Comparison of ENCODE assay signal across 8 cellular contexts in the genomic region with DNA sequence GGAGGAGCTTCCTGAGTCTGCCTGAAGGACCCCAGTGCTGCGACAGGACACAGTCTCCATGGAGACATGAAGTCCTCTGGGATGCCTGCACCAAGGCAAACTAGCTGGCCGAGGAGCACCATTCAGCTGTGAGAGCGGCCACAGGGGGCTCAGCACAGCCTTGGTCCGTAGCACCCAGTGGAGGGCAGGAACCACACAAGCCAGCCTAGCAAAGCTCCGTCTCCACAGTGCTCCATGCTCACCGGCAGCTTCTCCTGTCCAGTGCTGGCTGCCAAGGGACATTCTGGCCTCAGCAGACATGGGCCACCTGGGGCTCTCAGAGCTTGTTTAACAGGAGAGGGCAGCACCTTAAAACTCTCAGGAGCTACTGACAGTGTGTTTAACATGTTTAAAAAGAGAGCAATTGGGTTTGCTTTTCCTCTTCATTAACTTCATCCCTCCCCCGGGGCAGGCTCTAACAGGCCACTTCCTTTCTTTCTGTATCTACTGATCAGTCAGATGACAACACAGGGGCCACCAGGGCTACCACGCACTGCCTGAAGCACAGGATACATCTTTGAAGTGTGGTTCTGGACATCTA. TPM values are rescaled to one million over a fixed set of nuclear protein-coding genes. Genes with fewer than 3 reads are reported as not detected.
DNase-seq lines count a peak whose midpoint lies in the region; ATAC-seq and TF ChIP-seq lines count a peak whose summit lies in the region.

No MANE protein-coding gene starts in this region.

- TF ChIP-seq CTCF in dorsolateral prefrontal cortex (IDR thresholded peaks at IDR 0.05 in 54 of 56, conservative IDR thresholded peaks at IDR 0.05 in 2 of 56; ENCODE audit: low read depth in 1 of 56, partially characterized antibody in 56 of 56): no peak

- H3K27me3 Mint-ChIP-seq in activated CD4-positive, alpha-beta T cell treated with anti-CD3 and anti-CD28 coated beads, Interleukin-2, amount 10 ng/mL, durations not matched to agents 7 days and 5 days: no peaks in the 10 kb centered on the region

- H3K9me3 Mint-ChIP-seq in activated CD4-positive, alpha-beta T cell treated with anti-CD3 and anti-CD28 coated beads, Interleukin-2, amount 10 ng/mL, durations not matched to agents 7 days and 5 days: no peaks in the 10 kb centered on the region

- H3K4me3 Mint-ChIP-seq in activated CD4-positive, alpha-beta T cell treated with anti-CD3 and anti-CD28 coated beads, Interleukin-2, amount 10 ng/mL, durations not matched to agents 7 days and 5 days: peak overlapping the region; percentile 24

- peak; percentile 57 for DNase-seq in activated CD4-positive, alpha-beta T cell treated with anti-CD3 and anti-CD28 coated beads, Interleukin-2, amount 10 ng/mL, durations not matched to agents 7 days and 5 days
- no peak for DNase-seq in activated CD4-positive, alpha-beta T cell treated with anti-CD3 and anti-CD28 coated beads for 48 hours
- peak; percentile 88 for DNase-seq in OCI-M1 (lab: John Stamatoyannopoulos, UW)
- DNase-seq in germinal center (ENCODE audit: low spot score): peak; percentile 54
- DNase-seq in HuH-7.5 (ENCODE audit: low spot score): no peak
- no peak for DNase-seq in NCI-H2171 treated with DMSO at 0.1 percent for 48 hours (lab: John Stamatoyannopoulos, UW)
- DNase-seq in dorsolateral prefrontal cortex: no peak

- peak overlapping the region; percentile 86 for H3K27ac Mint-ChIP-seq in activated CD4-positive, alpha-beta T cell treated with anti-CD3 and anti-CD28 coated beads, Interleukin-2, amount 10 ng/mL, durations not matched to agents 7 days and 5 days

- peak overlapping the region in 19 of 59 donors; percentile 0 to 56 (median 17) for H3K27ac ChIP-seq in dorsolateral prefrontal cortex

- peaks cover 77% of the 10 kb centered on the region for H3K4me1 Mint-ChIP-seq in activated CD4-positive, alpha-beta T cell treated with anti-CD3 and anti-CD28 coated beads, Interleukin-2, amount 10 ng/mL, durations not matched to agents 7 days and 5 days

- intact Hi-C loops in dorsolateral prefrontal cortex (cut with DNase I): no loop called here

- no peak overlapping the region for H3K4me3 ChIP-seq in dorsolateral prefrontal cortex

- H3K36me3 Mint-ChIP-seq in activated CD4-positive, alpha-beta T cell treated with anti-CD3 and anti-CD28 coated beads, Interleukin-2, amount 10 ng/mL, durations not matched to agents 7 days and 5 days (ENCODE audit: low read depth): peaks cover 39% of the 10 kb centered on the region

- H3K27me3 ChIP-seq in dorsolateral prefrontal cortex: no peaks in the 10 kb centered on the region

- ATAC-seq in HG02870 (IDR thresholded peaks at IDR 0.05; ENCODE audit: unreplicated experiment): peak; percentile 57

- CTCF ChIA-PET in activated CD4-positive, alpha-beta T cell treated with anti-CD3 and anti-CD28 coated beads, Interleukin-2, amount 10 ng/mL, durations not matched to agents 7 days and 5 days (lab: Charles Lee): interaction anchor here (0.9 to 2.1 kb wide), 5 partner anchors 9 to 174 kb away, joined by 3 to 4 read pairs (median 4); no protein-coding TSS in a partner anchor

- POLR2A ChIA-PET in activated CD4-positive, alpha-beta T cell treated with anti-CD3 and anti-CD28 coated beads, Interleukin-2, amount 10 ng/mL, durations not matched to agents 7 days and 5 days (lab: Charles Lee): no interaction called here

RNA-seq across cellular contexts. Expression of gene SECISBP2, which starts 57.0 kb away (rescaled TPM):
- total RNA-seq in activated CD4-positive, alpha-beta T cell treated with anti-CD3 and anti-CD28 coated beads, Interleukin-2, amount 10 ng/mL, durations not matched to agents 7 days and 5 days: 10 to 100 TPM; 43.4 to 46.0 TPM
- total RNA-seq in dorsolateral prefrontal cortex: 10 to 100 TPM; 37.7 to 76.2 (median 54.3) TPM

Comparison
In these comparisons a context has a peak if more than half of its experiments do, and no peak if none do; other contexts are left out.
1. DNase-seq: peak in activated CD4-positive, alpha-beta T cell treated with anti-CD3 and anti-CD28 coated beads, Interleukin-2, amount 10 ng/mL, durations not matched to agents 7 days and 5 days (single experiment), OCI-M1 (single experiment) and germinal center (single experiment); none in activated CD4-positive, alpha-beta T cell treated with anti-CD3 and anti-CD28 coated beads for 48 hours (single experiment), HuH-7.5 (single experiment), NCI-H2171 treated with DMSO at 0.1 percent for 48 hours (single experiment) and dorsolateral prefrontal cortex (0 of 10).